25 cellular contexts compared by ENCODE assay signal in the genomic region with DNA sequence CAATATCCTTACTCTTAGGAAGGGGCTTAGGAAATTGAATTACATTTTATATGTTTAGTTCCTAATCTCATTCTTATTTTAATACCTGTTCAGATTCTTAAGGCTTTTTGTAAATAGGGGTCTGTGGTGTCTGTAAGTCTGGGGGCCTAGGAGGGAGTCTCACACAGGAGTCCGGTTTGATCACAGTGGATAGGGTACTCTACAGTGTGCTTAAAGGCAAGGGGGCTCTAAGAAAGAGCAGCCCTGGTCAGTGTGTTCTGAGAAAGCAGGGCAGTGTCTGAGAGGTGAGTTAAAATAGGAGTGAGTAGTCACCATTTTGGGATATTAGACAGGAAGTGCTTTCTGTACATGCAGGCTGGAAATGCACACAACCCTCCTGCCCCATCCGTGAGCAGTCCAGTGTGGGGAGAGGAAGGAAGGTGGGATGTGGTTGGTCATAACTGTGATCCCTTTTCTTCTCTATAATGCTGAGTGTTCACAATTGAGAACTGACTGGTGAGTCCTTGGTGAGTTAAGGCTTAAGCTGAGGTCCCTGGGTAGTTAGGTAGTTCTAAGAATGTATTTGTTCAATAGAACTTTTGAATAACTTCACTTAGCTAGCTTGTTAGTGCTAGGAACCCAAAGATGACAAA. TPM values are rescaled to one million over a fixed set of nuclear protein-coding genes. Genes with fewer than 3 reads are reported as not detected.
DNase-seq lines count a peak whose midpoint lies in the region; ATAC-seq, FAIRE-seq and TF ChIP-seq lines count a peak whose summit lies in the region.
"Had no signal": no experiment of that assay in that cellular context is flagged by ENCODE, and none has a peak within 500 bp of the region (broad histone marks: within the 10 kb centered on the region; RNA-seq: fewer than 3 reads in every experiment).

No MANE protein-coding gene starts in this region.

- H3K9me1 ChIP-seq in endothelial cell of umbilical vein (replicated peaks; ENCODE audit: control insufficient read depth, extremely low read depth, insufficient read depth, low read length): no peaks in the 10 kb centered on the region

- TF ChIP-seq CTCF in endothelial cell of umbilical vein (IDR thresholded peaks at IDR 0.05; ENCODE audit: extremely low read depth in 1 of 2, insufficient read depth in 1 of 2, low read depth in 1 of 2, low read length in 2 of 2) (no peak), Calu3 (IDR thresholded peaks at IDR 0.05; ENCODE audit: unreplicated experiment) (no peak)

- H3K9ac ChIP-seq in BLaER1 treated with 17β-estradiol and CSF1 and Interleukin-3, amounts not matched to agents 10 nM and 100 nM: no peak overlapping the region
- no peak overlapping the region for H3K9ac ChIP-seq in endothelial cell of umbilical vein (replicated peaks; ENCODE audit: extremely low read depth, insufficient read depth, low read length)

- no peak overlapping the region for H3K4me3 Mint-ChIP-seq in Calu3 (ENCODE audit: low read depth, unreplicated experiment)
- H3K4me3 Mint-ChIP-seq: activated T-helper 1 cell treated with anti-CD3 and anti-CD28 coated beads, Interleukin-12 subunit alpha, Interleukin-12 subunit beta, Interleukin-2, Interleukin-4 antibody, amounts not matched to agents 30 ng/mL and 10 ng/mL and 1 ng/mL, durations not matched to agents 14 hours and 24 hours and 36 hours; CD4-positive, CD25-positive, alpha-beta regulatory T cell; stimulated activated naive B cell treated with anti-CD40 and anti-IgM and Interleukin-4, amounts not matched to agents 10 μg/mL and 1 μg/mL and 100 μg/mL, for 72 hours had no signal

- CTCF ChIA-PET in endothelial cell of umbilical vein (lab: Charles Lee): no interaction called here
- CTCF ChIA-PET in Calu3 (lab: Charles Lee): interaction anchor here (0.7 kb wide), 1 partner anchor 9 kb away, joined by 4 read pairs; no protein-coding TSS in a partner anchor

- no peaks in the 10 kb centered on the region for H3K36me3 Mint-ChIP-seq in Calu3 (ENCODE audit: insufficient read depth, unreplicated experiment)

- H3K4me2 ChIP-seq in BLaER1 treated with 17β-estradiol and CSF1 and Interleukin-3, amounts not matched to agents 10 nM and 100 nM: peak overlapping the region in 8 of 11 experiments; percentile 6 to 37 (median 18); a peak in 9 of 22 replicates
- no peak overlapping the region for H3K4me2 ChIP-seq in endothelial cell of umbilical vein (ENCODE audit: insufficient read depth, low read length)
- H3K4me2 ChIP-seq: PC-9 had no signal

- no peaks in the 10 kb centered on the region for H3K79me2 ChIP-seq in endothelial cell of umbilical vein (ENCODE audit: control insufficient read depth, insufficient read depth, low read length)

- intact Hi-C loops in endothelial cell of umbilical vein (cut with micrococcal nuclease) (no loop called here), Calu3 (cut with micrococcal nuclease; ENCODE audit: unreplicated experiment) (no loop called here)

- no peak for TF ChIP-seq POLR2A in GM12892 (IDR thresholded peaks at IDR 0.05; ENCODE audit: low read depth, low read length)
- no peak for TF ChIP-seq POLR2A in endothelial cell of umbilical vein (IDR thresholded peaks at IDR 0.05; ENCODE audit: low read depth, low read length)

- H3K27ac Mint-ChIP-seq in Calu3 (ENCODE audit: unreplicated experiment): no peak overlapping the region
- H3K27ac Mint-ChIP-seq: stimulated activated naive B cell treated with anti-CD40 and anti-IgM and Interleukin-4, amounts not matched to agents 10 μg/mL and 1 μg/mL and 100 μg/mL, for 72 hours had no signal

- H3K27me3 Mint-ChIP-seq in Calu3 (ENCODE audit: unreplicated experiment): no peaks in the 10 kb centered on the region
- H3K27me3 Mint-ChIP-seq: CD4-positive, CD25-positive, alpha-beta regulatory T cell; stimulated activated naive B cell treated with anti-CD40 and anti-IgM and Interleukin-4, amounts not matched to agents 10 μg/mL and 1 μg/mL and 100 μg/mL, for 72 hours had no signal

- POLR2A ChIA-PET in endothelial cell of umbilical vein (lab: Charles Lee): no interaction called here

- peaks cover 7% of the 10 kb centered on the region for H3K4me1 Mint-ChIP-seq in Calu3 (ENCODE audit: low read depth, unreplicated experiment)

- no peak overlapping the region for H3K27ac ChIP-seq in BLaER1 treated with 17β-estradiol and CSF1 and Interleukin-3, amounts not matched to agents 10 nM and 100 nM
- no peak overlapping the region for H3K27ac ChIP-seq in endothelial cell of umbilical vein (ENCODE audit: insufficient read depth, low read depth, low read length)
- H3K27ac ChIP-seq: dorsolateral prefrontal cortex, epithelial cell of prostate, heart right ventricle, left lung, PC-9, testis had no signal

- no peaks in the 10 kb centered on the region for H4K20me1 ChIP-seq in BLaER1 treated with 17β-estradiol and CSF1 and Interleukin-3, amounts not matched to agents 10 nM and 100 nM
- H4K20me1 ChIP-seq in endothelial cell of umbilical vein (replicated peaks; ENCODE audit: control insufficient read depth, extremely low read depth, insufficient read depth, low read length): no peaks in the 10 kb centered on the region

- dilution Hi-C loops in endothelial cell of umbilical vein (cut with MboI; ENCODE audit: extremely low pct_ligation_motif_present, low sequenced_read_pairs): no loop called here

- no peak for ATAC-seq in GM21576 (IDR thresholded peaks at IDR 0.05; ENCODE audit: unreplicated experiment)
- ATAC-seq: heart right ventricle; stimulated activated naive B cell treated with anti-CD40 and anti-IgM and Interleukin-4, amounts not matched to agents 10 μg/mL and 1 μg/mL and 100 μg/mL, for 72 hours had no signal

- H2AFZ ChIP-seq in endothelial cell of umbilical vein (ENCODE audit: low read depth, low read length): peak overlapping the region; percentile 47
- H2AFZ ChIP-seq: PC-9 had no signal

- no peak overlapping the region for H3K4me3 ChIP-seq in BLaER1 treated with 17β-estradiol and CSF1 and Interleukin-3, amounts not matched to agents 10 nM and 100 nM
- H3K4me3 ChIP-seq in endothelial cell of umbilical vein (replicated peaks in 1 of 3; ENCODE audit: insufficient read depth in 1 of 3, low read depth in 1 of 3, low read length in 3 of 3): no peak overlapping the region
- H3K4me3 ChIP-seq: dorsolateral prefrontal cortex, heart right ventricle, left lung, PC-9, testis had no signal

- no peaks in the 10 kb centered on the region for H3K27me3 ChIP-seq in BLaER1 treated with 17β-estradiol and CSF1 and Interleukin-3, amounts not matched to agents 10 nM and 100 nM
- H3K27me3 ChIP-seq in endothelial cell of umbilical vein (ENCODE audit: control insufficient read depth in 2 of 2, insufficient read depth in 2 of 2, low read length in 2 of 2): no peaks in the 10 kb centered on the region
- H3K27me3 ChIP-seq: dorsolateral prefrontal cortex, heart right ventricle, left lung, testis had no signal

- BruUV-seq in endothelial cell of umbilical vein (replicated peaks; lab: Mats Ljungman, UMichigan): no TSS peak
- BruUV-seq in Calu3 (replicated peaks; lab: Mats Ljungman, UMichigan): no TSS peak

- DNase-seq in GM12892 (ENCODE audit: insufficient read length) (no peak), NCI-H69 (lab: John Stamatoyannopoulos, UW) (peak; percentile 49), endothelial cell of umbilical vein (ENCODE audit: low read depth, low spot score) (no peak), Calu3 (no peak), midbrain (lab: John Stamatoyannopoulos, UW) (no peak), CD1c-positive myeloid dendritic cell (ENCODE audit: extremely low spot score) (no peak)
- DNase-seq: aorta; caudate nucleus; CD4-positive, CD25-positive, alpha-beta regulatory T cell; dorsolateral prefrontal cortex; GOT3; heart right ventricle; left lung; NCI-H1694 treated with DMSO at 0.1 percent for 48 hours; PC-9; SHP77 treated with DMSO at 0.1 percent for 48 hours; small intestine; stimulated activated CD4-positive, alpha-beta T cell treated with anti-CD3 and anti-CD28 coated beads, Interleukin-2, amount 100 ng/mL, for 24 hours; stimulated activated naive B cell treated with anti-CD40 and anti-IgM and Interleukin-4, amounts not matched to agents 10 μg/mL and 1 μg/mL and 100 μg/mL, for 72 hours; testis had no signal

- no peaks in the 10 kb centered on the region for H3K9me3 Mint-ChIP-seq in Calu3 (ENCODE audit: low read depth, unreplicated experiment)
- H3K9me3 Mint-ChIP-seq: activated T-helper 1 cell treated with anti-CD3 and anti-CD28 coated beads, Interleukin-12 subunit alpha, Interleukin-12 subunit beta, Interleukin-2, Interleukin-4 antibody, amounts not matched to agents 30 ng/mL and 10 ng/mL and 1 ng/mL, durations not matched to agents 14 hours and 24 hours and 36 hours had no signal

- H3K36me3 ChIP-seq in BLaER1 treated with 17β-estradiol and CSF1 and Interleukin-3, amounts not matched to agents 10 nM and 100 nM: peaks cover 12 to 63% (median 38%) of the 10 kb centered on the region in 11 experiments; a peak in 19 of 22 replicates
- H3K36me3 ChIP-seq in endothelial cell of umbilical vein (ENCODE audit: control insufficient read depth in 2 of 2, extremely low read depth in 1 of 2, insufficient read depth in 2 of 2, low read length in 2 of 2): no peaks in the 10 kb centered on the region

- peaks cover 0 to 18% (median 0%) of the 10 kb centered on the region in 11 experiments; a peak in 3 of 22 replicates for H3K9me3 ChIP-seq in BLaER1 treated with 17β-estradiol and CSF1 and Interleukin-3, amounts not matched to agents 10 nM and 100 nM (replicated peaks in 1 of 11)
- no peaks in the 10 kb centered on the region for H3K9me3 ChIP-seq in endothelial cell of umbilical vein (replicated peaks; ENCODE audit: control insufficient read depth, insufficient read depth, low read length)
- H3K9me3 ChIP-seq: heart right ventricle, left lung, testis had no signal

- FAIRE-seq in GM12892 (lab: Jason Lieb, UNC) (peak; percentile 40), endothelial cell of umbilical vein (lab: Jason Lieb, UNC) (no peak)
- FAIRE-seq: small intestine, TTC549 had no signal

- peaks cover 3 to 9% (median 5%) of the 10 kb centered on the region in 10 experiments; a peak in 8 of 20 replicates for H3K4me1 ChIP-seq in BLaER1 treated with 17β-estradiol and CSF1 and Interleukin-3, amounts not matched to agents 10 nM and 100 nM
- peaks cover 9% of the 10 kb centered on the region for H3K4me1 ChIP-seq in endothelial cell of umbilical vein (ENCODE audit: control insufficient read depth, extremely low read depth, insufficient read depth, low read length)
- H3K4me1 ChIP-seq: testis had no signal

TF ChIP-seq in endothelial cell of umbilical vein, 7 proteins besides CTCF, POLR2A, EP300 and RAD21:
- no peak for TF ChIP-seq EZH2 (IDR thresholded peaks at IDR 0.05; ENCODE audit: borderline replicate concordance, low read depth, low read length, severe bottlenecking)

RNA-seq across cellular contexts. Expression of gene CDKAL1, which starts 50.0 kb away (rescaled TPM):
- 14.1 TPM for polyA plus RNA-seq in GM12892 (2012; ENCODE audit: missing spikeins)
- total RNA-seq in endothelial cell of umbilical vein (17.3 and 20.5 TPM in 2 replicates), Calu3 (2022) (37.8 and 39.6 TPM in 2 replicates)
- polyA plus RNA-seq in endothelial cell of umbilical vein: 6.1 TPM in 2 replicates
- 5.9 and 6.1 TPM in 2 replicates for polyA plus RNA-seq in endothelial cell of umbilical vein (2011; cell fraction: cytosol; rRNA removed)
- 8.7 and 12.0 TPM in 2 replicates for polyA plus RNA-seq in endothelial cell of umbilical vein (2011; cell fraction: nucleus; rRNA removed)
- 6.6 and 8.6 TPM in 2 replicates for polyA plus RNA-seq in endothelial cell of umbilical vein (2012)
- 13.5 and 14.6 TPM in 2 replicates for polyA minus RNA-seq in endothelial cell of umbilical vein
- polyA minus RNA-seq in endothelial cell of umbilical vein (2011; cell fraction: cytosol; rRNA and poly(A)+ RNA removed): 8.9 TPM
- 24.4 and 31.7 TPM in 2 replicates for polyA minus RNA-seq in endothelial cell of umbilical vein (2011; cell fraction: nucleus; rRNA and poly(A)+ RNA removed)
